ENCODE assay signal across 8 cellular contexts in genomic region chr4:145829629-145830395, GRCh38.
DNase-seq lines count a peak whose midpoint lies in the region; ATAC-seq lines count a peak whose summit lies in the region.

No MANE protein-coding gene starts in this region.

- ATAC-seq in HG02840 (IDR thresholded peaks at IDR 0.05; ENCODE audit: low FRiP score, unreplicated experiment): peak; percentile 42

- peak; percentile 70 for DNase-seq in activated CD8-positive, alpha-beta memory T cell treated with anti-CD3 and anti-CD28 coated beads, Interleukin-2, amount 50 U/mL, for 48 hours
- DNase-seq in activated CD8-positive, alpha-beta memory T cell treated with anti-CD3 and anti-CD28 coated beads for 24 hours: no peak
- peak; percentile 53 to 65 for DNase-seq in activated CD4-positive, alpha-beta T cell treated with anti-CD3 and anti-CD28 coated beads, Interleukin-2, amount 50 U/mL, for 48 hours
- peak; percentile 3 for DNase-seq in stimulated activated naive CD4-positive, alpha-beta T cell treated with Interleukin-2 at 50 U/mL for 16 hours (lab: John Stamatoyannopoulos, UW)
- DNase-seq in NCI-H2107 (lab: John Stamatoyannopoulos, UW) (no peak), NCI-H510A treated with DMSO at 0.1 percent for 48 hours (lab: John Stamatoyannopoulos, UW) (no peak), germinal center (ENCODE audit: low spot score) (no peak)

Comparison
In these comparisons a context has a peak if more than half of its experiments do, and no peak if none do; other contexts are left out.
1. DNase-seq: peak in activated CD8-positive, alpha-beta memory T cell treated with anti-CD3 and anti-CD28 coated beads, Interleukin-2, amount 50 U/mL, for 48 hours (single experiment), activated CD4-positive, alpha-beta T cell treated with anti-CD3 and anti-CD28 coated beads, Interleukin-2, amount 50 U/mL, for 48 hours (2 of 2) and stimulated activated naive CD4-positive, alpha-beta T cell treated with Interleukin-2 at 50 U/mL for 16 hours (single experiment); none in activated CD8-positive, alpha-beta memory T cell treated with anti-CD3 and anti-CD28 coated beads for 24 hours (single experiment), NCI-H2107 (single experiment), NCI-H510A treated with DMSO at 0.1 percent for 48 hours (single experiment) and germinal center (single experiment).